Comparison of ENCODE assay signal across 8 cellular contexts in the genomic region with DNA sequence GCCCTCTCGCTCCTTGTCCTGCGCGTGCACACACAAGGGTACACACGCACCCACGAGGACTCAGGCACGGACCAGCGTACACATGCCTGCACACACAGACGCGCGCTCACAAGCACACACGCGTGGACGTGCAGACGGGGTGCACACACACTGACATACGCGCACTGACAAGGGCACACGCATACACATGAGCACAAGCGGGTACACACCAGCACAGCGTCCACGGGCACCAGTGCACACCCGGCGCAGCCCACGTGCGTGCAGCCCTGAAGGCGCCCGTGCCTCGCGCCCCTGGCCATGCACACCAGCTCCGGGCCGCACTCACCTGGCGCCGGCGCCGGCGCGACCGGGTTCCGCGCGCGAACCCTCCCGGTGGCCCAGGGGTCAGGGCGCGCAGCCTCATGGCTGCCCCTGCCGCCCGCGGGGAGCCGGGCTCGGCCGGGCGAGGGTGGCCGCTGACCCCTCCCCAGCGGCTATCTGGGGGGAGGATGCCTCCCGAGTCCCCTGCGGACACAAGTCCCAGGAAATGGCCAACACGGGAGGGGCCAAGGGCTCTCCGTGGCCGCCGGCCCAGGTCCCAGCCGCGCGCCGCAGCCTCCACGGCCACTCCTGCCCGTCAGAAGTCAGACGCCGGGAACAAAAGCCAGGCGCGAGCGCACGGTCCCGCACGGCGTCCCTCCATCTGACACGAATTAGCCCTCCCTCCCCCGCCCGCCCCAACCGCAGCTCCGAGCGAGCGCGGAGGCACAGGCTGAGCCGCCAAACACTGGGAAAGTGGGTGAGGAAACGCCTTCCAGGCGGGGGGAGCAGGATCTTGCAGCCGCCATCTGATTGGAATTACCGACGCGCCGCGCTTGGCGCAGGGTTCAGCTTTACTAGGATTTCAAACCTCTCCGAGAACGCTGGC. TPM values are rescaled to one million over a fixed set of nuclear protein-coding genes. Genes with fewer than 3 reads are reported as not detected.
DNase-seq lines count a peak whose midpoint lies in the region; ATAC-seq and TF ChIP-seq lines count a peak whose summit lies in the region.

No MANE protein-coding gene starts in this region.

- CTCF ChIA-PET in Calu3 (lab: Charles Lee), result interaction anchor here (1.3 to 1.5 kb wide), 2 partner anchors 102 to 226 kb away, joined by 4 to 8 read pairs; no protein-coding TSS in a partner anchor
- CTCF ChIA-PET in WTC11 (lab: Charles Lee), result interaction anchor here (0.9 to 1.4 kb wide), 3 partner anchors 53 to 270 kb away, joined by 3 to 4 read pairs (median 3); no protein-coding TSS in a partner anchor

- H3K27ac Mint-ChIP-seq in Calu3 (ENCODE audit: unreplicated experiment) (no peak overlapping the region), WTC11 (0 out of 2 replicates have a peak overlapping the region, but pooled peaks have one; percentile 23), progenitor cell of endocrine pancreas (peak overlapping the region; percentile 85)

- no peaks in the 10 kb centered on the region for H3K9me3 ChIP-seq in WERI-Rb-1 (ENCODE audit: severe bottlenecking)

- H3K4me1 Mint-ChIP-seq in Calu3 (ENCODE audit: low read depth, unreplicated experiment), result peaks cover 64% of the 10 kb centered on the region
- peaks cover 58% of the 10 kb centered on the region for H3K4me1 Mint-ChIP-seq in WTC11
- H3K4me1 Mint-ChIP-seq in progenitor cell of endocrine pancreas (ENCODE audit: low read depth), result peaks cover 52% of the 10 kb centered on the region

- POLR2A ChIA-PET in WTC11 (lab: Charles Lee), result interaction anchor here (0.6 kb wide), 2 partner anchors 9 to 104 kb away, joined by 3 to 5 read pairs; no protein-coding TSS in a partner anchor

- TF ChIP-seq CTCF in Calu3 (IDR thresholded peaks at IDR 0.05; ENCODE audit: unreplicated experiment), result no peak
- TF ChIP-seq CTCF in WTC11 (IDR thresholded peaks at IDR 0.05), result no peak
- no peak for TF ChIP-seq CTCF in progenitor cell of endocrine pancreas (IDR thresholded peaks at IDR 0.05; ENCODE audit: unreplicated experiment)
- TF ChIP-seq CTCF in WERI-Rb-1 (IDR thresholded peaks at IDR 0.05; ENCODE audit: low read depth, low read length), result no peak

- H3K27me3 ChIP-seq in WERI-Rb-1 (ENCODE audit: insufficient read depth, low read depth, severe bottlenecking), result no peaks in the 10 kb centered on the region

- H3K9me3 Mint-ChIP-seq in Calu3 (ENCODE audit: low read depth, unreplicated experiment), result no peaks in the 10 kb centered on the region
- H3K9me3 Mint-ChIP-seq in WTC11, result no peaks in the 10 kb centered on the region
- no peaks in the 10 kb centered on the region for H3K9me3 Mint-ChIP-seq in progenitor cell of endocrine pancreas (ENCODE audit: low read depth)

- DNase-seq in Calu3 (peak; percentile 22), WTC11 (ENCODE audit: low spot score) (peak; percentile 63), left cardiac atrium (peak; percentile 65), progenitor cell of endocrine pancreas (ENCODE audit: low spot score, unreplicated experiment) (peak; percentile 26), WERI-Rb-1 (no peak), SIG-M5 (lab: John Stamatoyannopoulos, UW) (no peak)

- H3K27me3 Mint-ChIP-seq in Calu3 (ENCODE audit: unreplicated experiment), result no peaks in the 10 kb centered on the region
- peaks cover 36% of the 10 kb centered on the region for H3K27me3 Mint-ChIP-seq in WTC11 (ENCODE audit: low read depth)
- H3K27me3 Mint-ChIP-seq in progenitor cell of endocrine pancreas, result no peaks in the 10 kb centered on the region

- no peak overlapping the region for H3K4me3 ChIP-seq in WERI-Rb-1 (ENCODE audit: low read depth, low read length)

- no peaks in the 10 kb centered on the region for H3K36me3 ChIP-seq in WERI-Rb-1

- ATAC-seq in WTC11, result peak; percentile 38
- peak; percentile 77 to 79 for ATAC-seq in left cardiac atrium
- ATAC-seq in HG02798 (IDR thresholded peaks at IDR 0.05; ENCODE audit: poor library complexity, unreplicated experiment), result no peak
- ATAC-seq in HG03571 (IDR thresholded peaks at IDR 0.05; ENCODE audit: unreplicated experiment), result no peak

- H3K36me3 Mint-ChIP-seq in Calu3 (ENCODE audit: insufficient read depth, unreplicated experiment) (peaks cover 20% of the 10 kb centered on the region), WTC11 (peaks cover 5% of the 10 kb centered on the region; the same call in 1 of the 2 replicates), progenitor cell of endocrine pancreas (ENCODE audit: insufficient read depth) (peaks cover 3% of the 10 kb centered on the region)

- BruUV-seq in Calu3 (replicated peaks; lab: Mats Ljungman, UMichigan), result no TSS peak

- no peak overlapping the region for H3K27ac ChIP-seq in WERI-Rb-1

- intact Hi-C loops in Calu3 (cut with micrococcal nuclease; ENCODE audit: unreplicated experiment) (no loop called here), left cardiac atrium (cut with DNase I) (no loop called here)

- H3K4me3 Mint-ChIP-seq in Calu3 (ENCODE audit: low read depth, unreplicated experiment), result peak overlapping the region; percentile 48
- peak overlapping the region; percentile 77 for H3K4me3 Mint-ChIP-seq in WTC11
- H3K4me3 Mint-ChIP-seq in progenitor cell of endocrine pancreas (ENCODE audit: low read depth), result peak overlapping the region; percentile 72

TF ChIP-seq in WTC11, 78 proteins besides CTCF, POLR2A, EP300 and RAD21 (continues in another document):
- TF ChIP-seq, protein P1, sequence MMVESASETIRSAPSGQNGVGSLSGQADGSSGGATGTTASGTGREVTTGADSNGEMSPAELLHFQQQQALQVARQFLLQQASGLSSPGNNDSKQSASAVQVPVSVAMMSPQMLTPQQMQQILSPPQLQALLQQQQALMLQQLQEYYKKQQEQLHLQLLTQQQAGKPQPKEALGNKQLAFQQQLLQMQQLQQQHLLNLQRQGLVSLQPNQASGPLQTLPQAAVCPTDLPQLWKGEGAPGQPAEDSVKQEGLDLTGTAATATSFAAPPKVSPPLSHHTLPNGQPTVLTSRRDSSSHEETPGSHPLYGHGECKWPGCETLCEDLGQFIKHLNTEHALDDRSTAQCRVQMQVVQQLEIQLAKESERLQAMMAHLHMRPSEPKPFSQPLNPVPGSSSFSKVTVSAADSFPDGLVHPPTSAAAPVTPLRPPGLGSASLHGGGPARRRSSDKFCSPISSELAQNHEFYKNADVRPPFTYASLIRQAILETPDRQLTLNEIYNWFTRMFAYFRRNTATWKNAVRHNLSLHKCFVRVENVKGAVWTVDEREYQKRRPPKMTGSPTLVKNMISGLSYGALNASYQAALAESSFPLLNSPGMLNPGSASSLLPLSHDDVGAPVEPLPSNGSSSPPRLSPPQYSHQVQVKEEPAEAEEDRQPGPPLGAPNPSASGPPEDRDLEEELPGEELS (CRISPR knock-in tag; IDR thresholded peaks at IDR 0.05), result peak; percentile 33; the same call in 1 of the 2 replicates
- TF ChIP-seq NFE2L1 (CRISPR knock-in tag; IDR thresholded peaks at IDR 0.05) (0 out of 2 replicates have a peak, but pooled peaks have one; percentile 11), ZNF138 (CRISPR knock-in tag; conservative IDR thresholded peaks at IDR 0.05) (0 out of 2 replicates have a peak, but pooled peaks have one; percentile 30)
- TF ChIP-seq, protein P2, sequence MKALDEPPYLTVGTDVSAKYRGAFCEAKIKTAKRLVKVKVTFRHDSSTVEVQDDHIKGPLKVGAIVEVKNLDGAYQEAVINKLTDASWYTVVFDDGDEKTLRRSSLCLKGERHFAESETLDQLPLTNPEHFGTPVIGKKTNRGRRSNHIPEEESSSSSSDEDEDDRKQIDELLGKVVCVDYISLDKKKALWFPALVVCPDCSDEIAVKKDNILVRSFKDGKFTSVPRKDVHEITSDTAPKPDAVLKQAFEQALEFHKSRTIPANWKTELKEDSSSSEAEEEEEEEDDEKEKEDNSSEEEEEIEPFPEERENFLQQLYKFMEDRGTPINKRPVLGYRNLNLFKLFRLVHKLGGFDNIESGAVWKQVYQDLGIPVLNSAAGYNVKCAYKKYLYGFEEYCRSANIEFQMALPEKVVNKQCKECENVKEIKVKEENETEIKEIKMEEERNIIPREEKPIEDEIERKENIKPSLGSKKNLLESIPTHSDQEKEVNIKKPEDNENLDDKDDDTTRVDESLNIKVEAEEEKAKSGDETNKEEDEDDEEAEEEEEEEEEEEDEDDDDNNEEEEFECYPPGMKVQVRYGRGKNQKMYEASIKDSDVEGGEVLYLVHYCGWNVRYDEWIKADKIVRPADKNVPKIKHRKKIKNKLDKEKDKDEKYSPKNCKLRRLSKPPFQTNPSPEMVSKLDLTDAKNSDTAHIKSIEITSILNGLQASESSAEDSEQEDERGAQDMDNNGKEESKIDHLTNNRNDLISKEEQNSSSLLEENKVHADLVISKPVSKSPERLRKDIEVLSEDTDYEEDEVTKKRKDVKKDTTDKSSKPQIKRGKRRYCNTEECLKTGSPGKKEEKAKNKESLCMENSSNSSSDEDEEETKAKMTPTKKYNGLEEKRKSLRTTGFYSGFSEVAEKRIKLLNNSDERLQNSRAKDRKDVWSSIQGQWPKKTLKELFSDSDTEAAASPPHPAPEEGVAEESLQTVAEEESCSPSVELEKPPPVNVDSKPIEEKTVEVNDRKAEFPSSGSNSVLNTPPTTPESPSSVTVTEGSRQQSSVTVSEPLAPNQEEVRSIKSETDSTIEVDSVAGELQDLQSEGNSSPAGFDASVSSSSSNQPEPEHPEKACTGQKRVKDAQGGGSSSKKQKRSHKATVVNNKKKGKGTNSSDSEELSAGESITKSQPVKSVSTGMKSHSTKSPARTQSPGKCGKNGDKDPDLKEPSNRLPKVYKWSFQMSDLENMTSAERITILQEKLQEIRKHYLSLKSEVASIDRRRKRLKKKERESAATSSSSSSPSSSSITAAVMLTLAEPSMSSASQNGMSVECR (CRISPR knock-in tag; IDR thresholded peaks at IDR 0.05; ENCODE audit: borderline replicate concordance), result 0 out of 2 replicates have a peak, but pooled peaks have one; percentile 35

RNA-seq across cellular contexts. Expression of a gene that starts 45.0 kb away (rescaled TPM):
- total RNA-seq in Calu3 (2022), result 102 and 135 TPM in 2 replicates
- total RNA-seq in WTC11 (2021), result 28.3 to 37.7 TPM (median 29.6 TPM) in 3 replicates
- total RNA-seq in left cardiac atrium, result 10 to 100 TPM; 51.4 to 66.9 TPM
- total RNA-seq in progenitor cell of endocrine pancreas, result 117 and 120 TPM in 2 replicates

Comparison
In these comparisons a context has a peak if more than half of its experiments do, and no peak if none do; other contexts are left out.
1. DNase-seq: peak in Calu3 (single experiment), WTC11 (single experiment), left cardiac atrium (single experiment) and progenitor cell of endocrine pancreas (single experiment); none in WERI-Rb-1 (single experiment) and SIG-M5 (single experiment).
2. ATAC-seq: peak in WTC11 (single experiment) and left cardiac atrium (2 of 2); none in HG02798 (single experiment) and HG03571 (single experiment).
3. Peak in every context shown above with its lines, with median percentiles within 50 percentile points of each other: H3K4me3 Mint-ChIP-seq.